2 cellular contexts compared by ENCODE assay signal in the genomic region with DNA sequence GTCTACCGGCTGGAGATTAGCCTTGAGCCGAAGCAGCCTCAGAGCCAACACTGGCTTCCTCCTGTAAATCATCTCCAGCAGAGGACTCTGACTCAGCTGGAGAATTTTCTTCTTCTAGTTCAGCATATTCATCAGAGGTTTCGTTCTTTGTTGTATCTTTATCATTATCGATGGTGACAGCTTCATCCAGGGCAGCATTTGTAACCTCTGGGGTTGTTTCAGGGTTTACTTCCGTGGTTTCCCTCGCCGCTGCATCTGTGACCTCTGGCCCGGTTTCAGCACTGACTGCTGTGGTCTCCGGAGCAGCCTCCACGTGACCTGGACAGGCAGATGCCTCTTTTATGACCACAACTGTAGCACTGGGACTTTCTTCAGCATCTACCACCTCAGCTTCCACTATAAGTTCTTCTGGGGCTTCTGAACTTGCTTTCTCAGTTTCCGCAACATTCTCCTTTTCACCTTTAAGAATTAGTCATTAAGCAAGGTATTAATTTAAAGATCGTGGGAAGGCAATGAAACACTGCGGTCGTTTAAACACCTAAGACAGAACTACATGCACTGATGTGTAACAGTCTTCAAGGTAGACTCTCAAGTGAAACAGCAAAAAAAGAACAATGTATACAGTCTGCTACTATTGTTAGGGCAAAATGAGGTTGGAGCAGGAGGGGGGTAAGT.
TF ChIP-seq lines count a peak whose summit lies in the region.

No MANE protein-coding gene starts in this region.

TF ChIP-seq in HCT116, 20 proteins besides CTCF, POLR2A, EP300 and RAD21 (continued from another document):
- no peak for TF ChIP-seq EGR1 (IDR thresholded peaks at IDR 0.05; ENCODE audit: low read depth)
- no peak for TF ChIP-seq ATF3 (IDR thresholded peaks at IDR 0.05)
- TF ChIP-seq YY1 (IDR thresholded peaks at IDR 0.05; ENCODE audit: extremely low read depth, insufficient replicate concordance, low read depth, low read length) = no peak

TF ChIP-seq in liver, 16 proteins besides CTCF, POLR2A, EP300 and RAD21 (continued from another document):
- TF ChIP-seq, protein P1, sequence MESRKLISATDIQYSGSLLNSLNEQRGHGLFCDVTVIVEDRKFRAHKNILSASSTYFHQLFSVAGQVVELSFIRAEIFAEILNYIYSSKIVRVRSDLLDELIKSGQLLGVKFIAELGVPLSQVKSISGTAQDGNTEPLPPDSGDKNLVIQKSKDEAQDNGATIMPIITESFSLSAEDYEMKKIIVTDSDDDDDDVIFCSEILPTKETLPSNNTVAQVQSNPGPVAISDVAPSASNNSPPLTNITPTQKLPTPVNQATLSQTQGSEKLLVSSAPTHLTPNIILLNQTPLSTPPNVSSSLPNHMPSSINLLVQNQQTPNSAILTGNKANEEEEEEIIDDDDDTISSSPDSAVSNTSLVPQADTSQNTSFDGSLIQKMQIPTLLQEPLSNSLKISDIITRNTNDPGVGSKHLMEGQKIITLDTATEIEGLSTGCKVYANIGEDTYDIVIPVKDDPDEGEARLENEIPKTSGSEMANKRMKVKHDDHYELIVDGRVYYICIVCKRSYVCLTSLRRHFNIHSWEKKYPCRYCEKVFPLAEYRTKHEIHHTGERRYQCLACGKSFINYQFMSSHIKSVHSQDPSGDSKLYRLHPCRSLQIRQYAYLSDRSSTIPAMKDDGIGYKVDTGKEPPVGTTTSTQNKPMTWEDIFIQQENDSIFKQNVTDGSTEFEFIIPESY (IDR thresholded peaks at IDR 0.05) = no peak
- peak; percentile 48 for TF ChIP-seq SP1 (IDR thresholded peaks at IDR 0.05)
- no peak for TF ChIP-seq HNF4G (IDR thresholded peaks at IDR 0.05)
- no peak for TF ChIP-seq GABPA (IDR thresholded peaks at IDR 0.05 in 1 of 2, conservative IDR thresholded peaks at IDR 0.05 in 1 of 2)
- peak; percentile 62 to 68 for TF ChIP-seq RXRA (IDR thresholded peaks at IDR 0.05)
- no peak for TF ChIP-seq JUND (IDR thresholded peaks at IDR 0.05)
- no peak for TF ChIP-seq FOXA1 (IDR thresholded peaks at IDR 0.05)
- TF ChIP-seq EGR1 (IDR thresholded peaks at IDR 0.05; ENCODE audit: low read depth in 2 of 2) = no peak
